7 cellular contexts compared by ENCODE assay signal in the genomic region with DNA sequence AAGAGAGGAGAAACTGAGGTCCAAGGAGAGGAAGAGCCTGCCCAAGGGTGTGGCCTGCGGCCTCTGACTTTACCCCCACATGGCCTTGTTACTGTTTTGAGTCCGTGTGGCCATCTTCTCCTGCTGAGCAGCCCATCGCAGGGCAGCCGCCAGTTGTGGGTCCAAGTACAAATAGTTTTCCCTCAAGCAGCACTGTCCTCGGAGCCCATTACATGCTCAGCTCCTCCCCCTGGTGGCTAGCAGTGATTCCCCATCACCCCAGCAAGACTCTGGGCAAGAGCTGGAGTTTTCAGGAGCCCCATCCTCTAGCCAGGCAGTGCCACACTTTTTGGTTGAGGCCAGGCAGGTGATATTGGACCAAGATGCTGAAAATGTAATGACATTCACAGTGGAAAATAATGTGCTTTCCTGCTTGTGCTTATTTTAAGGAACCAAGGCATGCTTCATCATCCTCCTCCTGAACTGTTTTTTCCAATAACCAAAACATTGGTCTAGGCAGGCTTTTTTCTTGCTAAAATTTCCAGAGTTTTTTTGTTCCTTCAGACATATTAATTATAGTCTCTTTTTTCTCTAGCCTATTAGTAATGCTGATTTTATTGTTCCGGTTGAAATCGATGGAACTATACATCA. TPM values are rescaled to one million over a fixed set of nuclear protein-coding genes. Genes with fewer than 3 reads are reported as not detected.
A peak's percentile ranks its signal among the peaks of the same experiment; 100 is the strongest.
DNase-seq lines count a peak whose midpoint lies in the region; ATAC-seq and TF ChIP-seq lines count a peak whose summit lies in the region.

No MANE protein-coding gene starts in this region.

- H3K14ac ChIP-seq in H9 (ENCODE audit: insufficient read depth, low read length), result no peak overlapping the region

- no CpG with 5 or more reads among the region's 7 CpGs for WGBS in H9 (ENCODE audit: extremely low coverage, insufficient read length, low lambda C conversion rate)

- H3K56ac ChIP-seq in H9 (ENCODE audit: insufficient read length, low read depth, low read length), result no peak overlapping the region

- H3K9me3 ChIP-seq in H9 (ENCODE audit: control insufficient read depth, low read depth, low read length), result no peaks in the 10 kb centered on the region
- no peaks in the 10 kb centered on the region for H3K9me3 ChIP-seq in naive thymus-derived CD4-positive, alpha-beta T cell (ENCODE audit: control insufficient read depth in 2 of 3, low read length in 3 of 3)

- H3K9me3 Mint-ChIP-seq in H9, result no peaks in the 10 kb centered on the region
- no peaks in the 10 kb centered on the region for H3K9me3 Mint-ChIP-seq in activated CD8-positive, alpha-beta memory T cell treated with anti-CD3 and anti-CD28 coated beads, Interleukin-2, amount 10 ng/mL, durations not matched to agents 7 days and 5 days (ENCODE audit: low read depth)
- H3K9me3 Mint-ChIP-seq in naive thymus-derived CD4-positive, alpha-beta T cell, result no peaks in the 10 kb centered on the region
- H3K9me3 Mint-ChIP-seq in stimulated activated naive CD8-positive, alpha-beta T cell treated with anti-CD3 and anti-CD28 coated beads, Interleukin-15, amount 100 ng/mL, for 72 hours, result no peaks in the 10 kb centered on the region

- CTCF ChIA-PET in activated CD8-positive, alpha-beta memory T cell treated with anti-CD3 and anti-CD28 coated beads, Interleukin-2, amount 10 ng/mL, durations not matched to agents 7 days and 5 days (lab: Charles Lee), result interaction anchor here (0.6 to 5.9 kb wide), 28 partner anchors 8 to 1202 kb away, joined by 3 to 61 read pairs (median 4); partner anchors contain the start of gene DLEC1
- CTCF ChIA-PET in naive thymus-derived CD4-positive, alpha-beta T cell (lab: Charles Lee), result interaction anchor here (0.6 to 4.5 kb wide), 7 partner anchors 9 to 134 kb away, joined by 3 to 28 read pairs (median 3); no protein-coding TSS in a partner anchor

- H4K91ac ChIP-seq in H9 (ENCODE audit: insufficient read length, low read depth, low read length), result no peak overlapping the region

- peaks cover 16 to 19% of the 10 kb centered on the region in 2 experiments for H3K4me1 Mint-ChIP-seq in H9
- peaks cover 3% of the 10 kb centered on the region for H3K4me1 Mint-ChIP-seq in activated CD8-positive, alpha-beta memory T cell treated with anti-CD3 and anti-CD28 coated beads, Interleukin-2, amount 10 ng/mL, durations not matched to agents 7 days and 5 days
- peaks cover 0 to 9% (median 7%) of the 10 kb centered on the region in 7 donors for H3K4me1 Mint-ChIP-seq in naive thymus-derived CD4-positive, alpha-beta T cell
- H3K4me1 Mint-ChIP-seq in stimulated activated naive CD8-positive, alpha-beta T cell treated with anti-CD3 and anti-CD28 coated beads, Interleukin-15, amount 100 ng/mL, for 72 hours, result no peaks in the 10 kb centered on the region

- TF ChIP-seq POLR2A in erythroblast (IDR thresholded peaks at IDR 0.05; ENCODE audit: low read length), result no peak

- H4K8ac ChIP-seq in H9 (replicated peaks; ENCODE audit: insufficient read length, low read depth, low read length), result no peak overlapping the region

- DNase-seq in H9 (peak; percentile 86), NCI-H460 (ENCODE audit: extremely low read depth, low read depth) (peak; percentile 56), erythroblast (lab: John Stamatoyannopoulos, UW) (peak; percentile 49 to 64)
- DNase-seq in activated CD8-positive, alpha-beta memory T cell treated with anti-CD3 and anti-CD28 coated beads, Interleukin-2, amount 10 ng/mL, durations not matched to agents 7 days and 5 days, result peak; percentile 80
- peak; percentile 34 to 65 (median 57) for DNase-seq in naive thymus-derived CD4-positive, alpha-beta T cell
- peak; percentile 59 to 67 for DNase-seq in stimulated activated naive CD8-positive, alpha-beta T cell treated with anti-CD3 and anti-CD28 coated beads, Interleukin-15, amount 100 ng/mL, for 72 hours

- TF ChIP-seq CTCF in GM12874 (IDR thresholded peaks at IDR 0.05; ENCODE audit: insufficient read depth, low read depth, low read length), result peak; percentile 86
- TF ChIP-seq CTCF in H9 (conservative IDR thresholded peaks at IDR 0.05), result peak; percentile 89

- no peaks in the 10 kb centered on the region for H3K36me3 ChIP-seq in naive thymus-derived CD4-positive, alpha-beta T cell (ENCODE audit: control insufficient read depth in 2 of 3, insufficient read depth in 3 of 3, low read length in 3 of 3)

- no peaks in the 10 kb centered on the region for H3K79me1 ChIP-seq in H9 (ENCODE audit: insufficient read depth, low read depth, low read length, poor library complexity, severe bottlenecking)

- POLR2A ChIA-PET in naive thymus-derived CD4-positive, alpha-beta T cell (lab: Charles Lee), result interaction anchor here (1.4 to 1.6 kb wide), 2 partner anchors 10 to 112 kb away, joined by 6 to 7 read pairs; no protein-coding TSS in a partner anchor

- H2BK5ac ChIP-seq in H9 (ENCODE audit: insufficient read length, low read length), result no peak overlapping the region

- no peak overlapping the region for H3K4ac ChIP-seq in H9 (ENCODE audit: low read depth, low read length)

- no peak overlapping the region for H3K27ac ChIP-seq in H9 (ENCODE audit: insufficient read length, low read depth, low read length)
- H3K27ac ChIP-seq in naive thymus-derived CD4-positive, alpha-beta T cell (ENCODE audit: low read depth, low read length), result no peak overlapping the region

- H3K23me2 ChIP-seq in H9 (ENCODE audit: insufficient read length, low read depth, low read length, poor library complexity, severe bottlenecking), result no peaks in the 10 kb centered on the region

- H4K20me1 ChIP-seq in H9 (ENCODE audit: control insufficient read depth, insufficient read depth, insufficient read length), result no peaks in the 10 kb centered on the region

- no peak overlapping the region for H2AFZ ChIP-seq in H9 (ENCODE audit: low read length)

- H3K36me3 Mint-ChIP-seq in H9 (ENCODE audit: insufficient read depth in 1 of 3, low read depth in 3 of 3), result peaks cover 2 to 4% (median 4%) of the 10 kb centered on the region in 3 experiments; a peak in 6 of 7 replicates
- no peaks in the 10 kb centered on the region for H3K36me3 Mint-ChIP-seq in activated CD8-positive, alpha-beta memory T cell treated with anti-CD3 and anti-CD28 coated beads, Interleukin-2, amount 10 ng/mL, durations not matched to agents 7 days and 5 days
- H3K36me3 Mint-ChIP-seq in naive thymus-derived CD4-positive, alpha-beta T cell, result no peaks in the 10 kb centered on the region

- no peak overlapping the region for H2BK120ac ChIP-seq in H9 (ENCODE audit: low read depth, low read length, poor library complexity, severe bottlenecking)

- H3K27me3 Mint-ChIP-seq in H9 (ENCODE audit: low read depth), result no peaks in the 10 kb centered on the region; the same call in 1 of the 2 replicates
- H3K27me3 Mint-ChIP-seq in activated CD8-positive, alpha-beta memory T cell treated with anti-CD3 and anti-CD28 coated beads, Interleukin-2, amount 10 ng/mL, durations not matched to agents 7 days and 5 days, result peaks cover 2% of the 10 kb centered on the region
- H3K27me3 Mint-ChIP-seq in naive thymus-derived CD4-positive, alpha-beta T cell, result no peaks in the 10 kb centered on the region
- H3K27me3 Mint-ChIP-seq in stimulated activated naive CD8-positive, alpha-beta T cell treated with anti-CD3 and anti-CD28 coated beads, Interleukin-15, amount 100 ng/mL, for 72 hours, result peaks cover 5% of the 10 kb centered on the region

- no peak overlapping the region for H3K4me3 Mint-ChIP-seq in H9
- H3K4me3 Mint-ChIP-seq in activated CD8-positive, alpha-beta memory T cell treated with anti-CD3 and anti-CD28 coated beads, Interleukin-2, amount 10 ng/mL, durations not matched to agents 7 days and 5 days, result no peak overlapping the region
- H3K4me3 Mint-ChIP-seq in naive thymus-derived CD4-positive, alpha-beta T cell, result no peak overlapping the region
- H3K4me3 Mint-ChIP-seq in stimulated activated naive CD8-positive, alpha-beta T cell treated with anti-CD3 and anti-CD28 coated beads, Interleukin-15, amount 100 ng/mL, for 72 hours, result no peak overlapping the region

- H3K4me1 ChIP-seq in H9 (ENCODE audit: insufficient read depth, low read length), result peaks cover 3% of the 10 kb centered on the region; the same call in 1 of the 2 replicates
- H3K4me1 ChIP-seq in naive thymus-derived CD4-positive, alpha-beta T cell (ENCODE audit: control insufficient read depth in 2 of 2, insufficient read depth in 2 of 2, low read length in 2 of 2), result peaks cover 0 to 4% of the 10 kb centered on the region in 2 donors

- no peak overlapping the region for H3K4me3 ChIP-seq in naive thymus-derived CD4-positive, alpha-beta T cell (ENCODE audit: low read length)

- H2AK5ac ChIP-seq in H9 (ENCODE audit: insufficient read length, low read length), result no peak overlapping the region

- ATAC-seq in activated CD8-positive, alpha-beta memory T cell treated with anti-CD3 and anti-CD28 coated beads, Interleukin-2, amount 10 ng/mL, durations not matched to agents 7 days and 5 days, result peak; percentile 90
- ATAC-seq in naive thymus-derived CD4-positive, alpha-beta T cell, result peak; percentile 87
- peak; percentile 90 for ATAC-seq in stimulated activated naive CD8-positive, alpha-beta T cell treated with anti-CD3 and anti-CD28 coated beads, Interleukin-15, amount 100 ng/mL, for 72 hours

- H3K23ac ChIP-seq in H9 (ENCODE audit: insufficient read length, low read depth, low read length), result no peak overlapping the region

- H2BK15ac ChIP-seq in H9 (ENCODE audit: low read depth, low read length), result no peak overlapping the region

- no peak overlapping the region for H3K9ac ChIP-seq in H9 (ENCODE audit: extremely low read depth, insufficient read length, low read length)

- H3K4me2 ChIP-seq in H9 (ENCODE audit: insufficient read depth, insufficient read length, low read length), result no peak overlapping the region

- no peak overlapping the region for H3K18ac ChIP-seq in H9 (ENCODE audit: insufficient read length, low read depth, low read length)

- H3K79me2 ChIP-seq in H9 (ENCODE audit: insufficient read depth, low read length), result no peaks in the 10 kb centered on the region

- no peak overlapping the region for H3T11ph ChIP-seq in H9 (ENCODE audit: low read length)

- H4K5ac ChIP-seq in H9 (ENCODE audit: insufficient read length, low read depth, low read length), result no peak overlapping the region

- no peaks in the 10 kb centered on the region for H3K27me3 ChIP-seq in H9 (ENCODE audit: insufficient read depth, low read length)
- no peaks in the 10 kb centered on the region for H3K27me3 ChIP-seq in naive thymus-derived CD4-positive, alpha-beta T cell (ENCODE audit: control insufficient read depth in 2 of 2, insufficient read depth in 2 of 2, low read length in 2 of 2)

- intact Hi-C loops in naive thymus-derived CD4-positive, alpha-beta T cell (cut with micrococcal nuclease), result loop anchor here (1.0 to 10.0 kb wide), 2 partner anchors 63 to 112 kb away; no protein-coding TSS in a partner anchor

- H3K27ac Mint-ChIP-seq in H9, result no peak overlapping the region
- H3K27ac Mint-ChIP-seq in activated CD8-positive, alpha-beta memory T cell treated with anti-CD3 and anti-CD28 coated beads, Interleukin-2, amount 10 ng/mL, durations not matched to agents 7 days and 5 days, result no peak overlapping the region
- H3K27ac Mint-ChIP-seq in naive thymus-derived CD4-positive, alpha-beta T cell, result no peak overlapping the region
- H3K27ac Mint-ChIP-seq in stimulated activated naive CD8-positive, alpha-beta T cell treated with anti-CD3 and anti-CD28 coated beads, Interleukin-15, amount 100 ng/mL, for 72 hours, result no peak overlapping the region

- no peak overlapping the region for H2BK20ac ChIP-seq in H9 (ENCODE audit: low read depth, low read length, poor library complexity, severe bottlenecking)

- H2BK12ac ChIP-seq in H9 (ENCODE audit: insufficient read length, low read depth, low read length), result no peak overlapping the region

RNA-seq across cellular contexts. Expression of gene VILL, which starts 23.2 kb away (rescaled TPM):
- total RNA-seq in H9 (2021), result 3.2 and 3.8 TPM in 2 replicates
- 1.1 and 1.7 TPM in 2 replicates for total RNA-seq in NCI-H460 (2014; rRNA removed; shearing (Covaris generic))
- polyA plus RNA-seq in NCI-H460 (2014; cell fraction: nucleus; rRNA removed), result 4.4 and 13.0 TPM in 2 replicates
- total RNA-seq in activated CD8-positive, alpha-beta memory T cell treated with anti-CD3 and anti-CD28 coated beads, Interleukin-2, amount 10 ng/mL, durations not matched to agents 7 days and 5 days, result 10 to 100 TPM; 15.4 to 18.3 TPM
- total RNA-seq in naive thymus-derived CD4-positive, alpha-beta T cell, result 10 to 100 TPM; 22.4 to 43.3 (median 29.5) TPM
- 10 to 100 TPM; 15.7 to 28.9 TPM for polyA plus RNA-seq in naive thymus-derived CD4-positive, alpha-beta T cell
